13 cellular contexts compared by ENCODE assay signal in genomic region chr4:113540859-113541258, GRCh38.
A peak's percentile ranks its signal among the peaks of the same experiment; 100 is the strongest.
DNase-seq lines count a peak whose midpoint lies in the region; ATAC-seq and TF ChIP-seq lines count a peak whose summit lies in the region.
"Had no signal": no experiment of that assay in that cellular context is flagged by ENCODE, and none has a peak within 500 bp of the region (broad histone marks: within the 10 kb centered on the region; RNA-seq: fewer than 3 reads in every experiment).

No MANE protein-coding gene starts in this region.

- H3K27me3 ChIP-seq in heart right ventricle = no peaks in the 10 kb centered on the region

- TF ChIP-seq CTCF in heart right ventricle (IDR thresholded peaks at IDR 0.05) = no peak

- peaks cover 3 to 59% (median 30%) of the 10 kb centered on the region in 9 donors for H3K4me1 ChIP-seq in heart right ventricle

- peaks cover 0 to 15% (median 0%) of the 10 kb centered on the region in 9 donors for H3K36me3 ChIP-seq in heart right ventricle

- intact Hi-C loops in heart right ventricle (cut with DNase I) = loop anchor here in 5 of 10 donors (2.0 to 10.0 kb wide), 6 partner anchors 74 to 224 kb away; partner anchors contain the start of gene CAMK2D (in 2 of the 5)

- 33 to 34% methylated on average over 1 of the region's 1 CpG for WGBS in heart right ventricle, 2 donors

- ATAC-seq in heart right ventricle = peak; percentile 56 to 92 (median 90)
- ATAC-seq: T-cell had no signal

- H3K9me3 ChIP-seq in heart right ventricle = no peaks in the 10 kb centered on the region

- no peak overlapping the region for H3K4me3 ChIP-seq in heart right ventricle
- H3K4me3 ChIP-seq: lung had no signal

- peak; percentile 33 to 45 for DNase-seq in activated CD4-positive, alpha-beta T cell treated with anti-CD3 and anti-CD28 coated beads for 24 hours (ENCODE audit: low read depth in 2 of 2)
- no peak for DNase-seq in activated CD4-positive, alpha-beta T cell treated with anti-CD3 and anti-CD28 coated beads for 1 hour
- DNase-seq in activated T-cell treated with anti-CD3 and anti-CD28 coated beads for 48 hours (ENCODE audit: low read depth) (peak; percentile 39), heart right ventricle (peak in 1 of 2 donors; percentile 78), middle frontal gyrus (ENCODE audit: extremely low spot score, low spot score) (no peak), SIG-M5 treated with dmso at 0.1 percent for 504 hours (lab: John Stamatoyannopoulos, UW; ENCODE audit: unreplicated experiment) (no peak), GOT3 (lab: John Stamatoyannopoulos, UW) (no peak)
- peak; percentile 26 to 55 for DNase-seq in stimulated activated CD4-positive, alpha-beta T cell treated with anti-CD3 and anti-CD28 coated beads, Interleukin-4, amount 100 ng/mL, for 4 hours
- DNase-seq: GF-D8, NCI-H526 treated with DMSO at 0.1 percent for 48 hours, T-cell had no signal

- H3K27ac ChIP-seq in heart right ventricle = peak overlapping the region; percentile 26 to 83 (median 74)
- H3K27ac ChIP-seq: epithelial cell of prostate had no signal

Comparison
In these comparisons a context has a peak if more than half of its experiments do, and no peak if none do; other contexts are left out.
1. DNase-seq: peak in activated CD4-positive, alpha-beta T cell treated with anti-CD3 and anti-CD28 coated beads for 24 hours (2 of 2), activated T-cell treated with anti-CD3 and anti-CD28 coated beads for 48 hours (single experiment) and stimulated activated CD4-positive, alpha-beta T cell treated with anti-CD3 and anti-CD28 coated beads, Interleukin-4, amount 100 ng/mL, for 4 hours (2 of 2); none in activated CD4-positive, alpha-beta T cell treated with anti-CD3 and anti-CD28 coated beads for 1 hour (single experiment), middle frontal gyrus (single experiment), SIG-M5 treated with dmso at 0.1 percent for 504 hours (single experiment) and GOT3 (single experiment).